In the genomic region with DNA sequence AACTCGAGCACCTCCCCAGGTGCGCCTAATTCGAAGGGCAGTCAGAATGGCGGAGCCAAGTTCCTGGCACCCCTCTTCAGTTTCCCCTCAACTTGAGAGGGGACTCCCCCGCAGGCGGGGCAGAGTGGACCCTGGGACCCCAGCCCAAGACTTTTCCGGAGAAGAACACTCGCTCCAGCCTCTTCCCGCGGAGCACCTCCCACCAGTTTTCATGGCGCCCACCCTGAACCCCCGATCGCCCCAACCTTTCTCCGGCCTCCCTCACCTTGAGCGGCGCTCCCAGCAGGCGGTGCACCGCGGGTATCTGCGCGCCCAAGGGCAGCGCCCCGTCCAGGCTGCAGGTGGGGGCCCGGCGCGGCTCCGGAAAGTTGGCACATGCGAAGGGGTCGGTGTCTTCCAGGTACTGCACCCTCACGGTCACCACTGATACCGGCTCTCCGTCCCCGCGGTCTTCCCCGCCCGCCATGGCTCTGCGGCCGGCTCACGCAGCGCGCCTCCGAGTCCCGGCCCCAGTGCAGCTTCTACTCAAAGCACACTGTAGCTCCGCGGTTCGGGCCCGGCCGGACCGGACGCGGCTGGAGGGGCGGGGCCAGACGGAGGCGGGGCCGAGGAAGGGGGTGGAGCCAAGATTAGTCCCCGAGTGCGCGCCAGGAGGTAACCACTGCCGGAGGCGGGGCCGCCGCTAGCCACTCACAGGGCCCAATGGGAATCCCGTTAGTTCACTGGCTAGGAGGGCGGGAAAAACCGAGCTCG, we compare ENCODE assay signal across 8 cellular contexts. TPM values are rescaled to one million over a fixed set of nuclear protein-coding genes. Genes with fewer than 3 reads are reported as not detected.
DNase-seq lines count a peak whose midpoint lies in the region; ATAC-seq, FAIRE-seq and TF ChIP-seq lines count a peak whose summit lies in the region.

Gene FHOD1 (minus strand): TSS at position 537 of the 753 bp plus-strand sequence. CDS start 71 bp downstream, at position 466.

- TF ChIP-seq CTCF in pancreas (IDR thresholded peaks at IDR 0.05) (no peak), thyroid gland (IDR thresholded peaks at IDR 0.05) (no peak)

- H3K4me3 ChIP-seq in pancreas (peak within 1 kb of the TSS; percentile 47 to 97 (median 69)), thyroid gland (replicated peaks in 1 of 3) (peak within 1 kb of the TSS; percentile 29 to 81 (median 33))

- H3K9me3 ChIP-seq in pancreas, result no peaks in the 10 kb centered on the region
- H3K9me3 ChIP-seq in thyroid gland, result no peaks in the 10 kb centered on the region

- peak; percentile 95 for DNase-seq in GM12891 (ENCODE audit: insufficient read length, low spot score)
- DNase-seq in NCI-H1436 (lab: John Stamatoyannopoulos, UW), result peak; percentile 90
- peak; percentile 85 for DNase-seq in SW480 (ENCODE audit: low spot score)
- DNase-seq in activated naive CD8-positive, alpha-beta T cell treated with anti-CD3 and anti-CD28 coated beads, Interleukin-2, amount 50 U/mL, for 16 hours (ENCODE audit: low read depth, low spot score), result peak; percentile 92
- peak; percentile 89 to 98 (median 96) for DNase-seq in head of caudate nucleus
- peak; percentile 96 to 99 (median 98) for DNase-seq in pancreas
- DNase-seq in thyroid gland, result peak; percentile 98 to 99

- no peaks in the 10 kb centered on the region for H3K36me3 ChIP-seq in pancreas
- H3K36me3 ChIP-seq in thyroid gland, result no peaks in the 10 kb centered on the region

- peaks cover 0 to 18% (median 8%) of the 10 kb centered on the region in 3 donors for H3K4me1 ChIP-seq in pancreas
- H3K4me1 ChIP-seq in thyroid gland, result peaks cover 33 to 55% of the 10 kb centered on the region in 2 donors

- peak; percentile 88 for FAIRE-seq in GM12891 (lab: Jason Lieb, UNC)
- peak; percentile 23 for FAIRE-seq in pancreas (lab: Jason Lieb, UNC)

- H3K27ac ChIP-seq in pancreas (peak within 1 kb of the TSS; percentile 82 to 90 (median 86)), thyroid gland (peak within 1 kb of the TSS; percentile 80 to 94 (median 91))

- H3K27me3 ChIP-seq in pancreas, result no peaks in the 10 kb centered on the region
- H3K27me3 ChIP-seq in thyroid gland, result no peaks in the 10 kb centered on the region

- TF ChIP-seq POLR2A in GM12891 (IDR thresholded peaks at IDR 0.05; ENCODE audit: low read depth, low read length) (no peak; the same call in 1 of the 2 replicates), thyroid gland (IDR thresholded peaks at IDR 0.05) (peak; percentile 42 to 81)

- intact Hi-C loops in head of caudate nucleus (cut with DNase I), result no loop called here
- intact Hi-C loops in pancreas (cut with DNase I), result no loop called here
- intact Hi-C loops in thyroid gland (cut with DNase I), result no loop called here

- ATAC-seq in HG02798 (IDR thresholded peaks at IDR 0.05; ENCODE audit: poor library complexity, unreplicated experiment) (peak; percentile 63), pancreas (peak; percentile 83 to 91 (median 86))

- WGBS in pancreas, 2 donors, result 0% methylated on average over 64 to 66 of the region's 66 CpGs
- WGBS in thyroid gland, 2 donors, result 0% methylated on average over 8 to 16 of the region's 66 CpGs

TF ChIP-seq in GM12891, 5 proteins besides CTCF, POLR2A, EP300 and RAD21:
- TF ChIP-seq POLR2AphosphoS5 (IDR thresholded peaks at IDR 0.05; ENCODE audit: low read depth, low read length) (no peak), SPI1 (IDR thresholded peaks at IDR 0.05; ENCODE audit: low read depth, low read length) (no peak), TAF1 (IDR thresholded peaks at IDR 0.05; ENCODE audit: low read depth, low read length) (0 out of 2 replicates have a peak, but pooled peaks have one; percentile 56)

RNA-seq across cellular contexts. Expression of gene FHOD1, which starts in this region (rescaled TPM):
- polyA plus RNA-seq in GM12891 (2012; ENCODE audit: low read depth, missing spikeins), result 37.6 TPM
- total RNA-seq in pancreas (10 to 100 TPM in 2 of 6 donors, 1 to 10 TPM in 4; 7.8 to 20.8 (median 8.8) TPM), thyroid gland (10 to 100 TPM; 17.9 to 26.4 (median 24.3) TPM)
- 10 to 100 TPM; 34.0 to 41.2 TPM for polyA plus RNA-seq in pancreas

Comparison
In these comparisons a context has a peak if more than half of its experiments do, and no peak if none do; other contexts are left out.
1. Peak in every context shown above with its lines: DNase-seq, ATAC-seq, H3K4me3 ChIP-seq and H3K27ac ChIP-seq.